Comparison of ENCODE assay signal across 22 cellular contexts in genomic region chr5:124796495-124796894, GRCh38. TPM values are rescaled to one million over a fixed set of nuclear protein-coding genes. Genes with fewer than 3 reads are reported as not detected.
DNase-seq lines count a peak whose midpoint lies in the region; ATAC-seq and TF ChIP-seq lines count a peak whose summit lies in the region.
"Had no signal": no experiment of that assay in that cellular context is flagged by ENCODE, and none has a peak within 500 bp of the region (broad histone marks: within the 10 kb centered on the region; RNA-seq: fewer than 3 reads in every experiment).

No MANE protein-coding gene starts in this region.

- TF ChIP-seq CTCF in mucosa of descending colon (IDR thresholded peaks at IDR 0.05), result no peak
- TF ChIP-seq CTCF in A673 (conservative IDR thresholded peaks at IDR 0.05; ENCODE audit: low read depth, low read length), result no peak

- H3K9me3 ChIP-seq in mucosa of descending colon, result no peaks in the 10 kb centered on the region
- no peaks in the 10 kb centered on the region for H3K9me3 ChIP-seq in A673 (ENCODE audit: low read depth, low read length, poor library complexity, severe bottlenecking)
- H3K9me3 ChIP-seq: Caco-2, pancreas had no signal

- no peaks in the 10 kb centered on the region for H3K36me3 ChIP-seq in mucosa of descending colon (ENCODE audit: low read depth)
- H3K36me3 ChIP-seq in A673 (ENCODE audit: insufficient read depth, low read length, poor library complexity, severe bottlenecking), result no peaks in the 10 kb centered on the region
- H3K36me3 ChIP-seq: pancreas had no signal

- no peaks in the 10 kb centered on the region for H3K27me3 ChIP-seq in A673 (replicated peaks; ENCODE audit: insufficient read depth, low read depth, low read length, poor library complexity)
- H3K27me3 ChIP-seq: dorsolateral prefrontal cortex, foreskin keratinocyte, pancreas had no signal

- POLR2A ChIA-PET in A673 (lab: Charles Lee; ENCODE audit: low non-redundant PET), result no interaction called here

- CTCF ChIA-PET in A673 (lab: Charles Lee), result no interaction called here

- H3K27ac ChIP-seq in A673 (ENCODE audit: low read depth, low read length, poor library complexity, severe bottlenecking), result no peak overlapping the region
- H3K27ac ChIP-seq: dorsolateral prefrontal cortex, epithelial cell of prostate, foreskin keratinocyte, pancreas had no signal

- H3K4me3 ChIP-seq in mucosa of descending colon, result no peak overlapping the region
- H3K4me3 ChIP-seq in A673 (ENCODE audit: low read depth, low read length, poor library complexity, severe bottlenecking), result no peak overlapping the region
- H3K4me3 ChIP-seq: dorsolateral prefrontal cortex, pancreas had no signal

- ATAC-seq in GM18511 (IDR thresholded peaks at IDR 0.05; ENCODE audit: unreplicated experiment) (peak; percentile 54), GM21723 (IDR thresholded peaks at IDR 0.05; ENCODE audit: unreplicated experiment) (peak; percentile 67), HG03095 (IDR thresholded peaks at IDR 0.05; ENCODE audit: unreplicated experiment) (peak; percentile 61), GM18873 (IDR thresholded peaks at IDR 0.05; ENCODE audit: low FRiP score, unreplicated experiment) (no peak), mucosa of descending colon (no peak)
- ATAC-seq: foreskin keratinocyte; HepG2; naive thymus-derived CD4-positive, alpha-beta T cell; pancreas had no signal

- DNase-seq in mucosa of descending colon, result no peak
- DNase-seq in KG1 (lab: John Stamatoyannopoulos, UW), result no peak
- DNase-seq in A673 (ENCODE audit: low spot score), result no peak
- DNase-seq: activated CD4-positive, alpha-beta T cell treated with anti-CD3 and anti-CD28 coated beads, Interleukin-2, amount 50 U/mL, for 1 hour; activated gamma-delta T cell treated with Interleukin-2 at 50 U/mL for 16 hours; amygdala; Caco-2; dorsolateral prefrontal cortex; foreskin keratinocyte; GOT3; naive thymus-derived CD4-positive, alpha-beta T cell; NCI-H1694 treated with DMSO at 0.1 percent for 48 hours; NCI-H226; pancreas; stimulated activated CD4-positive, alpha-beta T cell treated with anti-CD3 and anti-CD28 coated beads, Interleukin-2, amount 100 ng/mL, for 24 hours; SW 1271 had no signal

- no TSS peak for BruUV-seq in A673 (replicated peaks; lab: Mats Ljungman, UMichigan)

- intact Hi-C loops in mucosa of descending colon (cut with DNase I, micrococcal nuclease), result no loop called here
- intact Hi-C loops in A673 (cut with micrococcal nuclease; ENCODE audit: unreplicated experiment), result no loop called here

- peaks cover 2% of the 10 kb centered on the region for H3K4me1 ChIP-seq in mucosa of descending colon (ENCODE audit: low read depth)
- no peaks in the 10 kb centered on the region for H3K4me1 ChIP-seq in A673 (ENCODE audit: insufficient read depth, low read length, poor library complexity, severe bottlenecking)

RNA-seq across cellular contexts. Expression of gene ZNF608, which starts 50.1 kb away (rescaled TPM):
- total RNA-seq in mucosa of descending colon, result 10 to 100 TPM; 19.7 to 32.3 (median 27.2) TPM
- total RNA-seq in A673 (2021), result 1.9 and 2.4 TPM in 2 replicates

Comparison
In these comparisons a context has a peak if more than half of its experiments do, and no peak if none do; other contexts are left out.
1. ATAC-seq: peak in GM18511 (single experiment), GM21723 (single experiment) and HG03095 (single experiment); none in GM18873 (single experiment) and mucosa of descending colon (single experiment).